36 cellular contexts compared by ENCODE assay signal in genomic region chr14:105711841-105712460, GRCh38.
A peak's percentile ranks its signal among the peaks of the same experiment; 100 is the strongest.
DNase-seq lines count a peak whose midpoint lies in the region; ATAC-seq, FAIRE-seq and TF ChIP-seq lines count a peak whose summit lies in the region.
"Had no signal": no experiment of that assay in that cellular context is flagged by ENCODE, and none has a peak within 500 bp of the region (broad histone marks: within the 10 kb centered on the region; RNA-seq: fewer than 3 reads in every experiment).

No MANE protein-coding gene starts in this region.

- H3K27me3 Mint-ChIP-seq in CD14-positive monocyte (ENCODE audit: low read depth in 3 of 3) (peaks cover 0 to 3% (median 0%) of the 10 kb centered on the region in 3 donors), memory B cell (no peaks in the 10 kb centered on the region)
- H3K27me3 Mint-ChIP-seq: activated T-helper 17 cell treated with anti-CD3 and anti-CD28 coated beads, Interleukin-2, amount 50 U/mL, for 72 hours; effector memory CD8-positive, alpha-beta T cell had no signal

- H3K4me1 Mint-ChIP-seq in CD14-positive monocyte (no peaks in the 10 kb centered on the region), memory B cell (peaks cover 2% of the 10 kb centered on the region)
- H3K4me1 Mint-ChIP-seq: activated T-helper 17 cell treated with anti-CD3 and anti-CD28 coated beads, Interleukin-2, amount 50 U/mL, for 72 hours; H9; nephron; WTC11 had no signal

- ATAC-seq in memory B cell (ENCODE audit: low read depth) (no peak), HG02840 (IDR thresholded peaks at IDR 0.05; ENCODE audit: low FRiP score, unreplicated experiment) (no peak)
- ATAC-seq: activated T-helper 17 cell treated with anti-CD3 and anti-CD28 coated beads, Interleukin-2, amount 50 U/mL, for 72 hours; effector memory CD8-positive, alpha-beta T cell; esophagus mucosa; PC-3; sciatic nerve; upper lobe of right lung; WTC11 had no signal

- intact Hi-C loops in CD14-positive monocyte (cut with micrococcal nuclease) = no loop called here

- H3K36me3 ChIP-seq in SJCRH30 = no peaks in the 10 kb centered on the region
- H3K36me3 ChIP-seq: BLaER1 treated with 17β-estradiol and CSF1 and Interleukin-3, amounts not matched to agents 10 nM and 100 nM; colonic mucosa; heart right ventricle; upper lobe of right lung had no signal

- no peaks in the 10 kb centered on the region for H3K9me3 ChIP-seq in SJCRH30 (replicated peaks)
- H3K9me3 ChIP-seq: BLaER1 treated with 17β-estradiol and CSF1 and Interleukin-3, amounts not matched to agents 10 nM and 100 nM; Caco-2; colonic mucosa; heart right ventricle; upper lobe of right lung had no signal

- H3K27me3 ChIP-seq in SJCRH30 = no peaks in the 10 kb centered on the region
- H3K27me3 ChIP-seq: BLaER1 treated with 17β-estradiol and CSF1 and Interleukin-3, amounts not matched to agents 10 nM and 100 nM; colonic mucosa; upper lobe of right lung had no signal

- H3K9me3 Mint-ChIP-seq in CD14-positive monocyte = peaks cover 2 to 18% (median 8%) of the 10 kb centered on the region in 7 donors
- no peaks in the 10 kb centered on the region for H3K9me3 Mint-ChIP-seq in memory B cell
- H3K9me3 Mint-ChIP-seq: activated T-helper 17 cell treated with anti-CD3 and anti-CD28 coated beads, Interleukin-2, amount 50 U/mL, for 72 hours; effector memory CD8-positive, alpha-beta T cell had no signal

- in situ Hi-C loops in GM13977 (cut with MboI; ENCODE audit: low pct_unique_long_range_greater_than_20kb, low sequenced_read_pairs, unreplicated experiment) = loop anchor here (25.0 kb wide), 1 partner anchor 150 kb away; no protein-coding TSS in a partner anchor

- H3K4me3 ChIP-seq in SJCRH30 = no peak overlapping the region
- H3K4me3 ChIP-seq: BLaER1 treated with 17β-estradiol and CSF1 and Interleukin-3, amounts not matched to agents 10 nM and 100 nM; colonic mucosa; heart right ventricle; lung; upper lobe of right lung had no signal

- peak; percentile 17 for FAIRE-seq in GM12892 (lab: Jason Lieb, UNC)

- TF ChIP-seq POLR2A in GM12892 (IDR thresholded peaks at IDR 0.05; ENCODE audit: low read depth, low read length) = no peak

- no peak overlapping the region for H3K4me3 Mint-ChIP-seq in CD14-positive monocyte
- peak overlapping the region; percentile 68 for H3K4me3 Mint-ChIP-seq in memory B cell
- H3K4me3 Mint-ChIP-seq: activated T-helper 17 cell treated with anti-CD3 and anti-CD28 coated beads, Interleukin-2, amount 50 U/mL, for 72 hours; effector memory CD8-positive, alpha-beta T cell; H9; nephron; WTC11 had no signal

- H3K27ac ChIP-seq in SJCRH30 = no peak overlapping the region
- H3K27ac ChIP-seq: colonic mucosa, heart right ventricle, upper lobe of right lung had no signal

- H3K36me3 Mint-ChIP-seq in CD14-positive monocyte (no peaks in the 10 kb centered on the region), memory B cell (peaks cover 2% of the 10 kb centered on the region)

- DNase-seq in CD14-positive monocyte (ENCODE audit: low spot score) = no peak
- DNase-seq in GM12892 (ENCODE audit: insufficient read length) = no peak
- DNase-seq in RPMI8226 = peak; percentile 53
- DNase-seq in memory B cell (ENCODE audit: low spot score in 2 of 2) = no peak
- DNase-seq in D341Med (ENCODE audit: low spot score) = no peak
- no peak for DNase-seq in GM13977 (ENCODE audit: low spot score)
- no peak for DNase-seq in SJCRH30
- DNase-seq: activated CD4-positive, alpha-beta T cell treated with anti-CD3 and anti-CD28 coated beads, Interleukin-2, amount 50 U/mL, for 1 hour; activated naive CD4-positive, alpha-beta T cell treated with anti-CD3 and anti-CD28 coated beads, Interleukin-2, amount 50 U/mL, for 16 hours; anterior cingulate cortex; colonic mucosa; DMS79 treated with DMSO at 0.1 percent for 48 hours; effector memory CD8-positive, alpha-beta T cell; foreskin melanocyte; H9; heart right ventricle; kidney glomerular epithelial cell; NCI-H1417 treated with DMSO at 0.1 percent for 48 hours; NCI-H2081 treated with DMSO at 0.1 percent for 48 hours; NCI-H446 treated with DMSO at 0.1 percent for 48 hours; PC-3; SHP77; stimulated activated CD4-positive, alpha-beta T cell treated with anti-CD3 and anti-CD28 coated beads, Interleukin-12 subunit alpha, Interleukin-12 subunit beta, amount 100 ng/mL, for 4 hours; stimulated activated CD4-positive, alpha-beta T cell treated with anti-CD3 and anti-CD28 coated beads, Interleukin-4, amount 100 ng/mL, for 1 hour; substantia nigra; T1000 had no signal

- no peaks in the 10 kb centered on the region for H3K4me1 ChIP-seq in SJCRH30
- H3K4me1 ChIP-seq: Caco-2, colonic mucosa, heart right ventricle, upper lobe of right lung had no signal

- H3K27ac Mint-ChIP-seq in CD14-positive monocyte (peak overlapping the region in 4 of 7 donors; percentile 40 to 66 (median 54)), memory B cell (peak overlapping the region; percentile 28)
- H3K27ac Mint-ChIP-seq: activated T-helper 17 cell treated with anti-CD3 and anti-CD28 coated beads, Interleukin-2, amount 50 U/mL, for 72 hours; effector memory CD8-positive, alpha-beta T cell; H9; nephron; WTC11 had no signal

- TF ChIP-seq CTCF in CD14-positive monocyte (IDR thresholded peaks at IDR 0.05) = no peak
- TF ChIP-seq CTCF in GM13977 (IDR thresholded peaks at IDR 0.05; ENCODE audit: extremely low read depth, insufficient read depth, missing control alignments) = no peak
